In genomic region chr12:54017845-54018607, GRCh38 we compare ENCODE assay signal across 8 cellular contexts. TPM values are rescaled to one million over a fixed set of nuclear protein-coding genes. Genes with fewer than 3 reads are reported as not detected.
DNase-seq lines count a peak whose midpoint lies in the region; ATAC-seq and TF ChIP-seq lines count a peak whose summit lies in the region.

No MANE protein-coding gene starts in this region.

- DNase-seq in DND-41 (peak; percentile 98), RWPE2 (ENCODE audit: low spot score) (no peak), Right ventricle myocardium superior (peak; percentile 79), posterior cingulate gyrus (peak in 9 of 10 donors; percentile 10 to 91 (median 41)), upper lobe of left lung (peak; percentile 46 to 92)
- peak in 3 of 4 experiments; percentile 32 to 45 (median 38) for DNase-seq in activated naive CD4-positive, alpha-beta T cell (lab: John Stamatoyannopoulos, UW)

- H3K36me3 ChIP-seq in DND-41 (ENCODE audit: insufficient read depth, low read length) (no peaks in the 10 kb centered on the region), KOPT-K1 (ENCODE audit: insufficient read depth, low read length) (no peaks in the 10 kb centered on the region), RWPE2 (ENCODE audit: low read depth) (no peaks in the 10 kb centered on the region), upper lobe of left lung (no peaks in the 10 kb centered on the region)

- H3K4me2 ChIP-seq in DND-41 (ENCODE audit: insufficient read depth, low read length), result peak overlapping the region; percentile 73

- H3K79me2 ChIP-seq in DND-41 (ENCODE audit: insufficient read depth, low read length), result 0 out of 2 replicates have a peak, but pooled peaks cover 3% of the 10 kb centered on the region

- H3K27ac ChIP-seq in DND-41 (ENCODE audit: low read length) (peak overlapping the region; percentile 95), KOPT-K1 (ENCODE audit: low read depth, low read length, poor library complexity, severe bottlenecking) (peak overlapping the region; percentile 63), RWPE2 (ENCODE audit: poor library complexity, severe bottlenecking) (peak overlapping the region; percentile 31), upper lobe of left lung (peak overlapping the region in 1 of 4 donors; percentile 48)

- TF ChIP-seq POLR2A in upper lobe of left lung (IDR thresholded peaks at IDR 0.05), result no peak

- no peak for TF ChIP-seq EP300 in upper lobe of left lung (IDR thresholded peaks at IDR 0.05)

- TF ChIP-seq CTCF in DND-41 (IDR thresholded peaks at IDR 0.05; ENCODE audit: borderline replicate concordance, extremely low read depth, low read length, poor library complexity, severe bottlenecking), result no peak
- TF ChIP-seq CTCF in RWPE2 (IDR thresholded peaks at IDR 0.05; ENCODE audit: poor library complexity, severe bottlenecking), result no peak
- no peak for TF ChIP-seq CTCF in upper lobe of left lung (IDR thresholded peaks at IDR 0.05)

- peaks cover 44% of the 10 kb centered on the region for H3K27me3 ChIP-seq in DND-41 (ENCODE audit: insufficient read depth, low read length, poor library complexity)
- H3K27me3 ChIP-seq in RWPE2 (ENCODE audit: insufficient read depth, poor library complexity, severe bottlenecking), result peaks cover 76% of the 10 kb centered on the region
- H3K27me3 ChIP-seq in upper lobe of left lung, result peaks cover 1 to 77% (median 39%) of the 10 kb centered on the region in 4 donors

- no peaks in the 10 kb centered on the region for H4K20me1 ChIP-seq in DND-41 (ENCODE audit: insufficient read depth, low read length)

- H3K4me3 ChIP-seq in DND-41 (ENCODE audit: low read depth in 1 of 2, low read length in 2 of 2) (peak overlapping the region; percentile 39 to 63; a peak in 3 of 4 replicates), RWPE2 (ENCODE audit: severe bottlenecking) (peak overlapping the region; percentile 44), upper lobe of left lung (peak overlapping the region in 3 of 4 donors; percentile 30 to 46 (median 45))

- H3K9ac ChIP-seq in DND-41 (ENCODE audit: low read depth, low read length), result peak overlapping the region; percentile 87

- H3K9me3 ChIP-seq in DND-41 (ENCODE audit: insufficient read depth, low read length, severe bottlenecking) (no peaks in the 10 kb centered on the region), KOPT-K1 (ENCODE audit: insufficient read depth, low read length, poor library complexity, severe bottlenecking) (no peaks in the 10 kb centered on the region), RWPE2 (ENCODE audit: severe bottlenecking) (no peaks in the 10 kb centered on the region), upper lobe of left lung (no peaks in the 10 kb centered on the region)

- intact Hi-C loops in Right ventricle myocardium superior (cut with DNase I), result no loop called here
- intact Hi-C loops in posterior cingulate gyrus (cut with DNase I), result no loop called here

- ATAC-seq in DND-41 (ENCODE audit: insufficient read depth, low read depth) (peak; percentile 92), GM21717 (IDR thresholded peaks at IDR 0.05; ENCODE audit: unreplicated experiment) (peak; percentile 78), RWPE2 (ENCODE audit: low read depth) (peak; percentile 75), Right ventricle myocardium superior (ENCODE audit: poor library complexity) (peak; percentile 90), upper lobe of left lung (ENCODE audit: low FRiP score in 2 of 2) (peak; percentile 50 to 91)

- H3K4me1 ChIP-seq in DND-41 (ENCODE audit: insufficient read depth, low read length), result peaks cover 17% of the 10 kb centered on the region
- no peaks in the 10 kb centered on the region for H3K4me1 ChIP-seq in RWPE2 (ENCODE audit: insufficient read depth, poor library complexity, severe bottlenecking)
- H3K4me1 ChIP-seq in upper lobe of left lung, result peaks cover 26 to 35% (median 33%) of the 10 kb centered on the region in 4 donors

- H2AFZ ChIP-seq in DND-41 (ENCODE audit: low read depth, low read length), result peak overlapping the region; percentile 94

- WGBS in upper lobe of left lung, 2 donors, result 3 to 11% methylated on average over 8 to 33 of the region's 41 CpGs

RNA-seq across cellular contexts. Expression of gene HOXC8, which starts 9.2 kb away (rescaled TPM):
- total RNA-seq in Right ventricle myocardium superior (not detected), upper lobe of left lung (not detected)

RNA-seq across cellular contexts. Expression of gene HOXC6, which starts 10.2 kb away (rescaled TPM):
- total RNA-seq in Right ventricle myocardium superior (0.30 TPM), upper lobe of left lung (under 1 TPM in 2 of 6 donors, not detected in 4; 0.40 to 0.92 TPM)

RNA-seq across cellular contexts. Expression of gene HOXC5, which starts 14.8 kb away (rescaled TPM):
- total RNA-seq in Right ventricle myocardium superior (not detected), upper lobe of left lung (under 1 TPM in 3 of 6 donors, not detected in 3; 0.11 to 0.22 (median 0.17) TPM)

RNA-seq across cellular contexts. Expression of gene HOXC9, which starts 18.1 kb away (rescaled TPM):
- total RNA-seq in Right ventricle myocardium superior, result not detected
- under 1 TPM in 2 of 6 donors, not detected in 4; 0.17 to 0.23 TPM for total RNA-seq in upper lobe of left lung

RNA-seq across cellular contexts. Expression of gene HOXC10, which starts 33.1 kb away (rescaled TPM):
- not detected for total RNA-seq in Right ventricle myocardium superior
- total RNA-seq in upper lobe of left lung, result not detected
